ENCODE assay signal across 13 cellular contexts in genomic region chr9:134189475-134190231, GRCh38. TPM values are rescaled to one million over a fixed set of nuclear protein-coding genes. Genes with fewer than 3 reads are reported as not detected.
DNase-seq lines count a peak whose midpoint lies in the region; ATAC-seq and TF ChIP-seq lines count a peak whose summit lies in the region.
"Had no signal": no experiment of that assay in that cellular context is flagged by ENCODE, and none has a peak within 500 bp of the region (broad histone marks: within the 10 kb centered on the region; RNA-seq: fewer than 3 reads in every experiment).

No MANE protein-coding gene starts in this region.

- H2AFZ ChIP-seq in neural progenitor cell (replicated peaks) = peak overlapping the region; percentile 93

- POLR2A ChIA-PET in activated CD4-positive, alpha-beta memory T cell treated with anti-CD3 and anti-CD28 coated beads for 36 hours (lab: Charles Lee) = no interaction called here

- H3K9me3 ChIP-seq in gastroesophageal sphincter = no peaks in the 10 kb centered on the region
- no peaks in the 10 kb centered on the region for H3K9me3 ChIP-seq in neural progenitor cell (ENCODE audit: low read depth)

- H3K27me3 Mint-ChIP-seq in natural killer cell treated with Interleukin-12 subunit alpha and Interleukin-12 subunit beta and Interleukin-15 and Interleukin-18, amount 100 ng/mL, for 72 hours = peaks cover 0 to 14% of the 10 kb centered on the region in 2 donors
- H3K27me3 Mint-ChIP-seq in natural killer cell (ENCODE audit: low read depth in 2 of 2) (peaks cover 0 to 10% of the 10 kb centered on the region in 2 donors), neural progenitor cell (ENCODE audit: insufficient read depth, low read depth) (peaks cover 6% of the 10 kb centered on the region)
- H3K27me3 Mint-ChIP-seq in activated CD4-positive, alpha-beta memory T cell treated with anti-CD3 and anti-CD28 coated beads for 36 hours = no peaks in the 10 kb centered on the region

- no peaks in the 10 kb centered on the region for H4K20me1 ChIP-seq in neural progenitor cell (ENCODE audit: low read depth)

- CTCF ChIA-PET in activated CD4-positive, alpha-beta memory T cell treated with anti-CD3 and anti-CD28 coated beads for 36 hours (lab: Charles Lee) = interaction anchor here (1.2 kb wide), 1 partner anchor 18 kb away, joined by 3 read pairs; no protein-coding TSS in a partner anchor

- peaks cover 14 to 16% of the 10 kb centered on the region in 2 donors for H3K4me1 Mint-ChIP-seq in natural killer cell treated with Interleukin-12 subunit alpha and Interleukin-12 subunit beta and Interleukin-15 and Interleukin-18, amount 100 ng/mL, for 72 hours (ENCODE audit: low read depth in 2 of 2)
- H3K4me1 Mint-ChIP-seq in natural killer cell = peaks cover 7 to 22% of the 10 kb centered on the region in 2 donors
- H3K4me1 Mint-ChIP-seq in neural progenitor cell = peaks cover 18% of the 10 kb centered on the region
- H3K4me1 Mint-ChIP-seq in activated CD4-positive, alpha-beta memory T cell treated with anti-CD3 and anti-CD28 coated beads for 36 hours (ENCODE audit: low read depth) = peaks cover 5% of the 10 kb centered on the region

- no peak overlapping the region for H3K4me3 ChIP-seq in gastroesophageal sphincter
- H3K4me3 ChIP-seq in neural progenitor cell = no peak overlapping the region

- intact Hi-C loops in natural killer cell (cut with micrococcal nuclease) = no loop called here
- intact Hi-C loops in activated CD4-positive, alpha-beta memory T cell treated with anti-CD3 and anti-CD28 coated beads for 36 hours (cut with micrococcal nuclease) = no loop called here

- no peaks in the 10 kb centered on the region for H3K36me3 Mint-ChIP-seq in natural killer cell treated with Interleukin-12 subunit alpha and Interleukin-12 subunit beta and Interleukin-15 and Interleukin-18, amount 100 ng/mL, for 72 hours
- H3K36me3 Mint-ChIP-seq in natural killer cell = no peaks in the 10 kb centered on the region
- no peaks in the 10 kb centered on the region for H3K36me3 Mint-ChIP-seq in neural progenitor cell
- no peaks in the 10 kb centered on the region for H3K36me3 Mint-ChIP-seq in activated CD4-positive, alpha-beta memory T cell treated with anti-CD3 and anti-CD28 coated beads for 36 hours

- peak; percentile 46 to 50 for ATAC-seq in natural killer cell treated with Interleukin-12 subunit alpha and Interleukin-12 subunit beta and Interleukin-15 and Interleukin-18, amount 100 ng/mL, for 72 hours
- ATAC-seq in natural killer cell (no peak), gastroesophageal sphincter (peak; percentile 12), GM18502 (IDR thresholded peaks at IDR 0.05; ENCODE audit: poor library complexity, unreplicated experiment) (no peak), GM18870 (IDR thresholded peaks at IDR 0.05; ENCODE audit: unreplicated experiment) (no peak)

- H3K79me2 ChIP-seq in neural progenitor cell (ENCODE audit: low read depth) = no peaks in the 10 kb centered on the region

- peaks cover 7% of the 10 kb centered on the region for H3F3A ChIP-seq in neural progenitor cell (ENCODE audit: low read depth)

- H3K36me3 ChIP-seq in gastroesophageal sphincter (no peaks in the 10 kb centered on the region), neural progenitor cell (no peaks in the 10 kb centered on the region)

- H3K4me3 Mint-ChIP-seq in natural killer cell treated with Interleukin-12 subunit alpha and Interleukin-12 subunit beta and Interleukin-15 and Interleukin-18, amount 100 ng/mL, for 72 hours = no peak overlapping the region
- H3K4me3 Mint-ChIP-seq in natural killer cell (no peak overlapping the region), neural progenitor cell (peak overlapping the region; percentile 54)
- no peak overlapping the region for H3K4me3 Mint-ChIP-seq in activated CD4-positive, alpha-beta memory T cell treated with anti-CD3 and anti-CD28 coated beads for 36 hours
- H3K4me3 Mint-ChIP-seq: neural crest cell had no signal

- TF ChIP-seq POLR2A in gastroesophageal sphincter (IDR thresholded peaks at IDR 0.05) = no peak

- no peak overlapping the region for H3K27ac ChIP-seq in gastroesophageal sphincter
- H3K27ac ChIP-seq in neural progenitor cell = no peak overlapping the region

- H3K4me2 ChIP-seq in neural progenitor cell = peak overlapping the region; percentile 38

- H3K4me1 ChIP-seq in gastroesophageal sphincter (peaks cover 0 to 18% (median 0%) of the 10 kb centered on the region in 3 donors), neural progenitor cell (peaks cover 12% of the 10 kb centered on the region)

- H3K9me3 Mint-ChIP-seq in natural killer cell treated with Interleukin-12 subunit alpha and Interleukin-12 subunit beta and Interleukin-15 and Interleukin-18, amount 100 ng/mL, for 72 hours = no peaks in the 10 kb centered on the region
- no peaks in the 10 kb centered on the region for H3K9me3 Mint-ChIP-seq in natural killer cell
- H3K9me3 Mint-ChIP-seq in neural progenitor cell = peaks cover 2% of the 10 kb centered on the region
- no peaks in the 10 kb centered on the region for H3K9me3 Mint-ChIP-seq in activated CD4-positive, alpha-beta memory T cell treated with anti-CD3 and anti-CD28 coated beads for 36 hours
- H3K9me3 Mint-ChIP-seq: neural crest cell had no signal

- TF ChIP-seq CTCF in natural killer cell (IDR thresholded peaks at IDR 0.05) = no peak
- TF ChIP-seq CTCF in gastroesophageal sphincter (IDR thresholded peaks at IDR 0.05) = no peak
- no peak for TF ChIP-seq CTCF in neural progenitor cell (IDR thresholded peaks at IDR 0.05)

- WGBS in gastroesophageal sphincter (ENCODE audit: low coverage in 1 of 2), 2 donors = 63 to 85% methylated on average over 8 to 11 of the region's 24 CpGs

- no peak overlapping the region for H3K9ac ChIP-seq in neural progenitor cell

- no peaks in the 10 kb centered on the region for H3K27me3 ChIP-seq in gastroesophageal sphincter
- H3K27me3 ChIP-seq in neural progenitor cell = no peaks in the 10 kb centered on the region

- DNase-seq in natural killer cell treated with Interleukin-12 subunit alpha and Interleukin-12 subunit beta and Interleukin-15 and Interleukin-18, amount 100 ng/mL, for 72 hours (ENCODE audit: low spot score) = peak; percentile 57
- DNase-seq in natural killer cell (no peak), neural progenitor cell (ENCODE audit: low spot score) (no peak)
- no peak for DNase-seq in activated T-cell treated with anti-CD3 and anti-CD28 coated beads, Interleukin-2, amount 50 U/mL, for 48 hours
- no peak for DNase-seq in activated CD4-positive, alpha-beta memory T cell treated with anti-CD3 and anti-CD28 coated beads for 36 hours
- DNase-seq: amniotic stem cell; NCI-H2081 treated with DMSO at 0.1 percent for 48 hours; OCI-M1; stimulated activated CD4-positive, alpha-beta T cell treated with anti-CD3 and anti-CD28 coated beads, Interleukin-4, amount 100 ng/mL, for 4 hours had no signal

- TF ChIP-seq EP300 in gastroesophageal sphincter (IDR thresholded peaks at IDR 0.05) = no peak

- H3K27ac Mint-ChIP-seq in natural killer cell treated with Interleukin-12 subunit alpha and Interleukin-12 subunit beta and Interleukin-15 and Interleukin-18, amount 100 ng/mL, for 72 hours = no peak overlapping the region
- peak overlapping the region in 1 of 2 donors; percentile 15 for H3K27ac Mint-ChIP-seq in natural killer cell
- H3K27ac Mint-ChIP-seq in neural progenitor cell = no peak overlapping the region
- no peak overlapping the region for H3K27ac Mint-ChIP-seq in activated CD4-positive, alpha-beta memory T cell treated with anti-CD3 and anti-CD28 coated beads for 36 hours

RNA-seq across cellular contexts. Expression of gene RNU6ATAC, which starts 25.3 kb away (rescaled TPM):
- 10 to 100 TPM; 33.5 to 41.1 TPM for total RNA-seq in natural killer cell treated with Interleukin-12 subunit alpha and Interleukin-12 subunit beta and Interleukin-15 and Interleukin-18, amount 100 ng/mL, for 72 hours
- total RNA-seq in natural killer cell (10 to 100 TPM; 26.2 to 30.8 (median 30.2) TPM), gastroesophageal sphincter (not detected), neural progenitor cell (ENCODE audit: low replicate concordance) (not detected in 2 replicates)
- 10 to 100 TPM; 25.8 to 41.0 TPM for total RNA-seq in activated CD4-positive, alpha-beta memory T cell treated with anti-CD3 and anti-CD28 coated beads for 36 hours

RNA-seq across cellular contexts. Expression of gene WDR5, which starts 53.8 kb away (rescaled TPM):
- 10 to 100 TPM; 32.6 to 63.7 TPM for total RNA-seq in natural killer cell treated with Interleukin-12 subunit alpha and Interleukin-12 subunit beta and Interleukin-15 and Interleukin-18, amount 100 ng/mL, for 72 hours
- total RNA-seq in natural killer cell (10 to 100 TPM; 12.9 to 18.6 (median 15.9) TPM), gastroesophageal sphincter (10 to 100 TPM; 16.4 to 30.2 (median 24.8) TPM), neural progenitor cell (ENCODE audit: low replicate concordance) (26.7 and 48.7 TPM in 2 replicates)
- 10 to 100 TPM; 41.6 to 43.0 TPM for total RNA-seq in activated CD4-positive, alpha-beta memory T cell treated with anti-CD3 and anti-CD28 coated beads for 36 hours

Comparison
In these comparisons a context has a peak if more than half of its experiments do, and no peak if none do; other contexts are left out.
1. ATAC-seq: peak in natural killer cell treated with Interleukin-12 subunit alpha and Interleukin-12 subunit beta and Interleukin-15 and Interleukin-18, amount 100 ng/mL, for 72 hours (2 of 2) and gastroesophageal sphincter (single experiment); none in natural killer cell (0 of 3), GM18502 (single experiment) and GM18870 (single experiment).
2. RNA of gene RNU6ATAC, which starts 25.3 kb away (total RNA-seq): 33.5 to 41.1 TPM in natural killer cell treated with Interleukin-12 subunit alpha and Interleukin-12 subunit beta and Interleukin-15 and Interleukin-18, amount 100 ng/mL, for 72 hours, 25.8 to 41.0 TPM in activated CD4-positive, alpha-beta memory T cell treated with anti-CD3 and anti-CD28 coated beads for 36 hours and 26.2 to 30.8 TPM in natural killer cell; not detected in gastroesophageal sphincter and not detected in neural progenitor cell; every median in the first group is over 10 times any median in the second.